ENCODE assay signal across 33 cellular contexts in the genomic region with DNA sequence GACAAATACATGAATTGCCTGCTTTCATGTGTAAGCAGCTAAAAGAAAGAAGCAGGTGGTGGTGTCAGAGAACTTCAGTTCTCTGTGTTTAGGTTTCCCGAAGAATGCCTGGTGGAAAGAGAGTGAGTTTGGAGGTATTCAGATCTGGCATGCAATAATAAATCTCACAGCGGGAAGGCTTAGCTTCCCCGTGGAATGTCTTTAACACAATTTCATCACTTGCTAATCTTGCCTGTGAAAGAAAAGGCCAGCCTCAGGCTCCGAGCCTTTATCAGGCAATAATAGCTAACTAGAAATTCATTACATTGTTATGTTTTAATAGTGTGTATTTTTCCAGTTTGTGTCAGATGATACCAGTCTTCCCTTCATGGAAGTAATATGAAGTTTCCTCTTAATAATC.
A peak's percentile ranks its signal among the peaks of the same experiment; 100 is the strongest.
DNase-seq lines count a peak whose midpoint lies in the region; ATAC-seq, FAIRE-seq and TF ChIP-seq lines count a peak whose summit lies in the region.
"Had no signal": no experiment of that assay in that cellular context is flagged by ENCODE, and none has a peak within 500 bp of the region (broad histone marks: within the 10 kb centered on the region; RNA-seq: fewer than 3 reads in every experiment).

No MANE protein-coding gene starts in this region.

- H3K9ac ChIP-seq in H9 (ENCODE audit: extremely low read depth, insufficient read length, low read length): no peak overlapping the region
- no peak overlapping the region for H3K9ac ChIP-seq in astrocyte (ENCODE audit: low read length)

- H3K27me3 ChIP-seq in H9 (ENCODE audit: insufficient read depth, low read length) (no peaks in the 10 kb centered on the region), astrocyte (ENCODE audit: insufficient read depth, low read length) (no peaks in the 10 kb centered on the region), gastroesophageal sphincter (no peaks in the 10 kb centered on the region)
- H3K27me3 ChIP-seq: BE2C, brain microvascular endothelial cell, dorsolateral prefrontal cortex, right atrium auricular region, thyroid gland had no signal

- H4K20me1 ChIP-seq in H9 (ENCODE audit: control insufficient read depth, insufficient read depth, insufficient read length) (no peaks in the 10 kb centered on the region), astrocyte (ENCODE audit: insufficient read depth, low read length) (no peaks in the 10 kb centered on the region)

- H3K27ac ChIP-seq in H9 (ENCODE audit: insufficient read length, low read depth, low read length) (no peak overlapping the region), astrocyte (ENCODE audit: low read depth, low read length) (no peak overlapping the region), gastroesophageal sphincter (peak overlapping the region; percentile 72 to 92 (median 78))
- H3K27ac ChIP-seq: brain microvascular endothelial cell, dorsolateral prefrontal cortex, right atrium auricular region, thyroid gland had no signal

- no peak overlapping the region for H3K4me3 Mint-ChIP-seq in H9
- no peak overlapping the region for H3K4me3 Mint-ChIP-seq in astrocyte (ENCODE audit: unreplicated experiment)
- H3K4me3 Mint-ChIP-seq: activated naive CD8-positive, alpha-beta T cell treated with anti-CD3 and anti-CD28 coated beads, Interleukin-2, amount 50 U/mL, for 24 hours; activated T-cell treated with anti-CD3 and anti-CD28 coated beads, Interleukin-2, amount 50 U/mL, for 72 hours; CD8-positive, alpha-beta T cell; naive B cell; stimulated activated naive CD8-positive, alpha-beta T cell treated with anti-CD3 and anti-CD28 coated beads, Interleukin-15, Interleukin-2, amounts not matched to agents 100 ng/mL and 50 ng/mL, for 24 hours had no signal

- no peak overlapping the region for H2BK15ac ChIP-seq in H9 (ENCODE audit: low read depth, low read length)

- peaks cover 11 to 13% of the 10 kb centered on the region in 2 experiments for H3K4me1 Mint-ChIP-seq in H9
- H3K4me1 Mint-ChIP-seq in astrocyte (ENCODE audit: low read depth, unreplicated experiment): peaks cover 9% of the 10 kb centered on the region
- H3K4me1 Mint-ChIP-seq: activated naive CD8-positive, alpha-beta T cell treated with anti-CD3 and anti-CD28 coated beads, Interleukin-2, amount 50 U/mL, for 24 hours had no signal

- TF ChIP-seq CTCF in H9 (conservative IDR thresholded peaks at IDR 0.05) (no peak), astrocyte (IDR thresholded peaks at IDR 0.05; ENCODE audit: insufficient read depth, low read depth, low read length) (no peak), gastroesophageal sphincter (IDR thresholded peaks at IDR 0.05) (no peak), retinal pigment epithelial cell (conservative IDR thresholded peaks at IDR 0.05; ENCODE audit: low read depth, low read length) (no peak)

- H3K4me1 ChIP-seq in H9 (ENCODE audit: insufficient read depth, low read length) (no peaks in the 10 kb centered on the region), astrocyte (ENCODE audit: insufficient read depth, low read length) (peaks cover 2% of the 10 kb centered on the region), gastroesophageal sphincter (peaks cover 40 to 100% (median 56%) of the 10 kb centered on the region in 3 donors)

- ATAC-seq in gastroesophageal sphincter (no peak), HG03039 (IDR thresholded peaks at IDR 0.05; ENCODE audit: unreplicated experiment) (no peak), GM18873 (IDR thresholded peaks at IDR 0.05; ENCODE audit: low FRiP score, unreplicated experiment) (no peak)
- ATAC-seq: activated naive CD8-positive, alpha-beta T cell treated with anti-CD3 and anti-CD28 coated beads, Interleukin-2, amount 50 U/mL, for 24 hours; activated T-cell treated with anti-CD3 and anti-CD28 coated beads, Interleukin-2, amount 50 U/mL, for 72 hours; CD8-positive, alpha-beta T cell; HCT116; HepG2; Right ventricle myocardium inferior had no signal

- H3K79me2 ChIP-seq in H9 (ENCODE audit: insufficient read depth, low read length) (no peaks in the 10 kb centered on the region), astrocyte (ENCODE audit: insufficient read depth, low read length) (no peaks in the 10 kb centered on the region)

- TF ChIP-seq EP300 in gastroesophageal sphincter (IDR thresholded peaks at IDR 0.05): no peak

- no peak overlapping the region for H2BK20ac ChIP-seq in H9 (ENCODE audit: low read depth, low read length, poor library complexity, severe bottlenecking)

- no peak overlapping the region for H3K4ac ChIP-seq in H9 (ENCODE audit: low read depth, low read length)

- no peaks in the 10 kb centered on the region for H3K9me3 ChIP-seq in H9 (ENCODE audit: control insufficient read depth, low read depth, low read length)
- H3K9me3 ChIP-seq in astrocyte (ENCODE audit: insufficient read depth, low read depth, low read length): no peaks in the 10 kb centered on the region
- no peaks in the 10 kb centered on the region for H3K9me3 ChIP-seq in gastroesophageal sphincter
- H3K9me3 ChIP-seq: BE2C, right atrium auricular region, thyroid gland had no signal

- H3K56ac ChIP-seq in H9 (ENCODE audit: insufficient read length, low read depth, low read length): no peak overlapping the region

- no CpG with 5 or more reads among the region's 4 CpGs for WGBS in H9 (ENCODE audit: extremely low coverage, insufficient read length, low lambda C conversion rate)
- WGBS in gastroesophageal sphincter (ENCODE audit: low coverage in 1 of 2), 2 donors: 36 to 63% methylated on average over 4 of the region's 4 CpGs

- no peak overlapping the region for H2AFZ ChIP-seq in H9 (ENCODE audit: low read length)
- H2AFZ ChIP-seq in astrocyte (ENCODE audit: low read depth, low read length): no peak overlapping the region

- H2AK5ac ChIP-seq in H9 (ENCODE audit: insufficient read length, low read length): no peak overlapping the region

- no peak overlapping the region for H2BK120ac ChIP-seq in H9 (ENCODE audit: low read depth, low read length, poor library complexity, severe bottlenecking)

- no peak for TF ChIP-seq POLR2A in gastroesophageal sphincter (IDR thresholded peaks at IDR 0.05)

- H4K5ac ChIP-seq in H9 (ENCODE audit: insufficient read length, low read depth, low read length): no peak overlapping the region

- H3T11ph ChIP-seq in H9 (ENCODE audit: low read length): no peak overlapping the region

- H3K9me3 Mint-ChIP-seq in H9: no peaks in the 10 kb centered on the region
- no peaks in the 10 kb centered on the region for H3K9me3 Mint-ChIP-seq in astrocyte (ENCODE audit: unreplicated experiment)
- H3K9me3 Mint-ChIP-seq: activated naive CD8-positive, alpha-beta T cell treated with anti-CD3 and anti-CD28 coated beads, Interleukin-2, amount 50 U/mL, for 24 hours; activated T-cell treated with anti-CD3 and anti-CD28 coated beads, Interleukin-2, amount 50 U/mL, for 72 hours; CD8-positive, alpha-beta T cell; stimulated activated naive CD8-positive, alpha-beta T cell treated with anti-CD3 and anti-CD28 coated beads, Interleukin-15, Interleukin-2, amounts not matched to agents 100 ng/mL and 50 ng/mL, for 24 hours had no signal

- H3K23me2 ChIP-seq in H9 (ENCODE audit: insufficient read length, low read depth, low read length, poor library complexity, severe bottlenecking): no peaks in the 10 kb centered on the region

- H2BK12ac ChIP-seq in H9 (ENCODE audit: insufficient read length, low read depth, low read length): no peak overlapping the region

- H2BK5ac ChIP-seq in H9 (ENCODE audit: insufficient read length, low read length): no peak overlapping the region

- H3K27me3 Mint-ChIP-seq in H9 (ENCODE audit: low read depth) (no peaks in the 10 kb centered on the region), astrocyte (ENCODE audit: low read depth, unreplicated experiment) (no peaks in the 10 kb centered on the region)

- H3K27ac Mint-ChIP-seq in H9 (peak overlapping the region in 2 of 3 experiments; percentile 23 to 82; a peak in 3 of 7 replicates), astrocyte (ENCODE audit: unreplicated experiment) (no peak overlapping the region)
- H3K27ac Mint-ChIP-seq: activated naive CD8-positive, alpha-beta T cell treated with anti-CD3 and anti-CD28 coated beads, Interleukin-2, amount 50 U/mL, for 24 hours; activated T-cell treated with anti-CD3 and anti-CD28 coated beads, Interleukin-2, amount 50 U/mL, for 72 hours; CD8-positive, alpha-beta T cell; naive B cell; stimulated activated naive CD8-positive, alpha-beta T cell treated with anti-CD3 and anti-CD28 coated beads, Interleukin-15, Interleukin-2, amounts not matched to agents 100 ng/mL and 50 ng/mL, for 24 hours had no signal

- H3K36me3 Mint-ChIP-seq in H9 (ENCODE audit: insufficient read depth in 1 of 3, low read depth in 3 of 3) (peaks cover 0 to 18% (median 7%) of the 10 kb centered on the region in 3 experiments; a peak in 5 of 7 replicates), astrocyte (ENCODE audit: low read depth, unreplicated experiment) (peaks cover 15% of the 10 kb centered on the region)
- H3K36me3 Mint-ChIP-seq: CD8-positive, alpha-beta T cell; naive B cell had no signal

- FAIRE-seq in astrocyte (lab: Jason Lieb, UNC): no peak
- FAIRE-seq in urothelium cell line (lab: Jason Lieb, UNC): no peak
- FAIRE-seq: endothelial cell of umbilical vein, HepG2, keratinocyte had no signal

- no peak overlapping the region for H3K4me2 ChIP-seq in H9 (ENCODE audit: insufficient read depth, insufficient read length, low read length)
- no peak overlapping the region for H3K4me2 ChIP-seq in astrocyte (ENCODE audit: low read length)
- H3K4me2 ChIP-seq: smooth muscle cell had no signal

- H3K23ac ChIP-seq in H9 (ENCODE audit: insufficient read length, low read depth, low read length): no peak overlapping the region

- H3K36me3 ChIP-seq in astrocyte (ENCODE audit: insufficient read depth, low read length): no peaks in the 10 kb centered on the region
- peaks cover 0 to 29% of the 10 kb centered on the region in 2 donors for H3K36me3 ChIP-seq in gastroesophageal sphincter
- H3K36me3 ChIP-seq: BE2C, brain microvascular endothelial cell, right atrium auricular region, thyroid gland had no signal

- no peak overlapping the region for H4K8ac ChIP-seq in H9 (replicated peaks; ENCODE audit: insufficient read length, low read depth, low read length)

- no peak overlapping the region for H3K18ac ChIP-seq in H9 (ENCODE audit: insufficient read length, low read depth, low read length)

- no peak overlapping the region for H4K91ac ChIP-seq in H9 (ENCODE audit: insufficient read length, low read depth, low read length)

- DNase-seq in H9: no peak
- DNase-seq in astrocyte (ENCODE audit: low read depth): peak; percentile 12
- peak; percentile 34 for DNase-seq in retinal pigment epithelial cell (ENCODE audit: low read depth)
- DNase-seq in urothelium cell line (ENCODE audit: low spot score): no peak
- no peak for DNase-seq in glomerular visceral epithelial cell (ENCODE audit: extremely low spot score)
- DNase-seq: ACHN; activated CD4-positive, alpha-beta T cell treated with anti-CD3 and anti-CD28 coated beads, Interleukin-2, amount 50 U/mL, for 48 hours; activated CD4-positive, CD25-positive, alpha-beta regulatory T cell treated with anti-CD3 and anti-CD28 coated beads, Interleukin-2, amount 50 U/mL, for 72 hours; activated naive CD8-positive, alpha-beta T cell treated with anti-CD3 and anti-CD28 coated beads, Interleukin-2, amount 50 U/mL, for 24 hours; activated T-cell treated with anti-CD3 and anti-CD28 coated beads, Interleukin-2, amount 50 U/mL, for 72 hours; BE2C; brain microvascular endothelial cell; CD8-positive, alpha-beta T cell; cerebellar nuclear complex; dorsolateral prefrontal cortex; EL; glutamatergic neuron; Karpas-422; naive B cell; NCI-H1930; NCI-H524 treated with DMSO at 0.1 percent for 48 hours; thyroid gland had no signal

- no peak overlapping the region for H3K4me3 ChIP-seq in astrocyte (ENCODE audit: insufficient read depth, low read depth, low read length)
- H3K4me3 ChIP-seq in gastroesophageal sphincter: no peak overlapping the region
- no peak overlapping the region for H3K4me3 ChIP-seq in retinal pigment epithelial cell (ENCODE audit: low read length)
- H3K4me3 ChIP-seq: dorsolateral prefrontal cortex, right atrium auricular region, smooth muscle cell, thyroid gland had no signal

- H3K79me1 ChIP-seq in H9 (ENCODE audit: insufficient read depth, low read depth, low read length, poor library complexity, severe bottlenecking): no peaks in the 10 kb centered on the region

- H3K14ac ChIP-seq in H9 (ENCODE audit: insufficient read depth, low read length): no peak overlapping the region

Comparison
In these comparisons a context has a peak if more than half of its experiments do, and no peak if none do; other contexts are left out.
1. DNase-seq: peak in astrocyte (single experiment) and retinal pigment epithelial cell (single experiment); none in H9 (single experiment), urothelium cell line (single experiment) and glomerular visceral epithelial cell (single experiment).
2. H3K27ac ChIP-seq: peak in gastroesophageal sphincter (4 of 4); none in H9 (single experiment) and astrocyte (single experiment).